ENCODE assay signal across 30 cellular contexts in the genomic region with DNA sequence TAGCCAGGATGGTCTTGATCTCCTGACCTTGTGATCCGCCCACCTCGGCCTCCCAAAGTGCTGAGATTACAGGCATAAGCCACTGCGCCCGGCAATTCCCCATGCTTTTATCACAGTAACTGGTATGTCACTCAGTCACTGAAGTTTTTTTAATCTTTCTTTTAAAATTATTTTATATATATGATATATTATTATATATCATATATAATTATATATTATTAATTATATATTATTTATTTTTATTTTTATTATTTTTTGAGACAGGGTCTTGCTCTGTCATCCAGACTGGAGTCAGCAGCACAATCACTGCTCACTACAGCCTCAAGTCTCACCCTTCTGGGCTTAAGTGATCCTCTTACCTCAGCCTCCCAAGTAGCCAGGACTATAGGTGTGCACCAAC.
"Had no signal": no experiment of that assay in that cellular context is flagged by ENCODE, and none has a peak within 500 bp of the region (broad histone marks: within the 10 kb centered on the region; RNA-seq: fewer than 3 reads in every experiment).

No MANE protein-coding gene starts in this region.

- H3K4me3 Mint-ChIP-seq: natural killer cell; nephron; neural progenitor cell; stimulated activated memory B cell treated with anti-CD40 and anti-IgM and Interleukin-4, amounts not matched to agents 10 μg/mL and 1 μg/mL and 100 μg/mL, for 72 hours; stimulated activated naive CD8-positive, alpha-beta T cell treated with anti-CD3 and anti-CD28 coated beads, Interleukin-15, amount 100 ng/mL, for 72 hours; type B pancreatic cell had no signal

- DNase-seq: natural killer cell; occipital lobe; ovary; posterior cingulate gyrus; psoas muscle; right cardiac atrium; right lobe of liver; sigmoid colon; small intestine; stimulated activated CD4-positive, alpha-beta T cell treated with anti-CD3 and anti-CD28 coated beads, Interleukin-15, amount 100 ng/mL, for 24 hours; stimulated activated CD4-positive, alpha-beta T cell treated with anti-CD3 and anti-CD28 coated beads, Interleukin-2, amount 100 ng/mL, for 24 hours; stimulated activated CD4-positive, alpha-beta T cell treated with anti-CD3 and anti-CD28 coated beads, Interleukin-2, amount 100 ng/mL, for 48 hours; stimulated activated CD4-positive, alpha-beta T cell treated with anti-CD3 and anti-CD28 coated beads, Interleukin-4, amount 100 ng/mL, for 24 hours; stimulated activated CD8-positive, alpha-beta memory T cell treated with anti-CD3 and anti-CD28 coated beads, Interleukin-4, amount 100 ng/mL, for 48 hours; stimulated activated naive CD4-positive, alpha-beta T cell; stimulated activated naive CD8-positive, alpha-beta T cell treated with anti-CD3 and anti-CD28 coated beads, Interleukin-15, amount 100 ng/mL, for 72 hours; stimulated activated naive CD8-positive, alpha-beta T cell treated with anti-CD3 and anti-CD28 coated beads, Interleukin-15, Interleukin-2, amounts not matched to agents 100 U/mL and 50 U/mL, for 24 hours; substantia nigra; testis; tibial artery; transverse colon; upper lobe of right lung; uterus had no signal

- H3K4me3 ChIP-seq: neural progenitor cell, ovary, psoas muscle, right lobe of liver, sigmoid colon, suprapubic skin, testis, tibial artery, transverse colon, upper lobe of right lung, uterus had no signal

- H3K4me2 ChIP-seq: neural progenitor cell had no signal

- H3K36me3 Mint-ChIP-seq: natural killer cell had no signal

- H3K9ac ChIP-seq: neural progenitor cell, parathyroid adenoma had no signal

- ATAC-seq: natural killer cell; psoas muscle; right cardiac atrium; right lobe of liver; stimulated activated memory B cell treated with anti-CD40 and anti-IgM and Interleukin-4, amounts not matched to agents 10 μg/mL and 1 μg/mL and 100 μg/mL, for 72 hours; stimulated activated naive CD8-positive, alpha-beta T cell treated with anti-CD3 and anti-CD28 coated beads, Interleukin-15, amount 100 ng/mL, for 72 hours; stimulated activated naive CD8-positive, alpha-beta T cell treated with anti-CD3 and anti-CD28 coated beads, Interleukin-15, Interleukin-2, amounts not matched to agents 100 U/mL and 50 U/mL, for 24 hours; upper lobe of right lung had no signal

- H3K9me3 ChIP-seq: ovary, psoas muscle, right lobe of liver, sigmoid colon, suprapubic skin, testis, tibial artery, transverse colon, upper lobe of right lung, uterus had no signal

- H3K27me3 ChIP-seq: neural progenitor cell, ovary, right lobe of liver, sigmoid colon, suprapubic skin, testis, tibial artery, transverse colon, upper lobe of right lung, uterus had no signal

- H3K9me3 Mint-ChIP-seq: natural killer cell; nephron; neural progenitor cell; stimulated activated memory B cell treated with anti-CD40 and anti-IgM and Interleukin-4, amounts not matched to agents 10 μg/mL and 1 μg/mL and 100 μg/mL, for 72 hours; stimulated activated naive CD8-positive, alpha-beta T cell treated with anti-CD3 and anti-CD28 coated beads, Interleukin-15, amount 100 ng/mL, for 72 hours; type B pancreatic cell had no signal

- H3K4me1 ChIP-seq: neural progenitor cell, right lobe of liver, upper lobe of right lung had no signal

- H3K27ac ChIP-seq: neural progenitor cell, ovary, parathyroid adenoma, psoas muscle, right lobe of liver, sigmoid colon, suprapubic skin, testis, tibial artery, transverse colon, upper lobe of right lung, uterus had no signal

- H3K27ac Mint-ChIP-seq: neural progenitor cell; progenitor cell of endocrine pancreas; stimulated activated naive CD8-positive, alpha-beta T cell treated with anti-CD3 and anti-CD28 coated beads, Interleukin-15, amount 100 ng/mL, for 72 hours; type B pancreatic cell had no signal

- H3K27me3 Mint-ChIP-seq: progenitor cell of endocrine pancreas; stimulated activated memory B cell treated with anti-CD40 and anti-IgM and Interleukin-4, amounts not matched to agents 10 μg/mL and 1 μg/mL and 100 μg/mL, for 72 hours; stimulated activated naive CD8-positive, alpha-beta T cell treated with anti-CD3 and anti-CD28 coated beads, Interleukin-15, amount 100 ng/mL, for 72 hours; type B pancreatic cell had no signal

- H3K36me3 ChIP-seq: neural progenitor cell, ovary, right lobe of liver, sigmoid colon, suprapubic skin, tibial artery, transverse colon, upper lobe of right lung, uterus had no signal
